2 cellular contexts compared by ENCODE assay signal in the genomic region with DNA sequence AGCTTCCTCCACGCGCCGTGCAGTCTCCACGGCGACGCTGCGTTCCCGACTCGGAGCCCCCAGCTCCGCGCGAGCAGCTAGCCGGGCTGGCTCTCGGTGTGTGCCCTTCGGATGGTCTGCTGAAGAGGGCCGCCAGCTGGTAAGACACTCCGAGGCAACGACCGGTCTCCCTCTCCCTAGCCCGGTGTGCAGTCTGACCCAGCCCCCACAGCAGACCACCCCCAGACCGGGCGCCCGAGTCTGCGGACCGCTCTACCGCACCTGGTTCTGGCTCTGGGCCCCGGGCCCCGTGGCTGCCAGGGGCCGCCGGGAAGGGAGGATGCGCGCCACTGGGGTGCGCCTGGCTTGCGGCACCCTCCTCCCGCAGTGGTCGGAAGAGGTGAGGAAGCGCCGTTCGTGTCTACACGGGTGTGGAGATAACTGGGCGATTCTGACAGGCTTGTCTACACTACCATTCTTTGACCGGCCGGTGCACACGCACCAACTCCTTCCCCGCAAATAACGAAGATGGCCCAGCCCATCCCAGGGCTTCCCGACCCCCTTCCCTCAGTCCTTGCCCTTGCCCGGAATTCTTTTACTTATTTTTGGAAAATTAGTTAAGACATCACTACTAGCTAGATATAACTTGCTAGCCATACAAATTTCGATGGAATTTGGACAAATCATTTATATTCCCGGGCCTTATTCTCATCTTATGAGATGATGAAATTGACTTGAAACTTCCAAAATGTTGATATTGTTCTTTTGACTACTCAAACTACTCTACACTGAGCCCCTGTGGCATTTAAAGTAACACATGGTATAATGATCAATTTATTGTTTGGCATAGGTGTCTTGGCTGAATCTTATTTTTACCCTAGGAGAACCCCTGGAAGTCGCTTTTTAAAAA.
TF ChIP-seq lines count a peak whose summit lies in the region.

No MANE protein-coding gene starts in this region.

TF ChIP-seq in A549, 52 proteins besides CTCF, POLR2A, EP300 and RAD21:
- TF ChIP-seq, protein P1, sequence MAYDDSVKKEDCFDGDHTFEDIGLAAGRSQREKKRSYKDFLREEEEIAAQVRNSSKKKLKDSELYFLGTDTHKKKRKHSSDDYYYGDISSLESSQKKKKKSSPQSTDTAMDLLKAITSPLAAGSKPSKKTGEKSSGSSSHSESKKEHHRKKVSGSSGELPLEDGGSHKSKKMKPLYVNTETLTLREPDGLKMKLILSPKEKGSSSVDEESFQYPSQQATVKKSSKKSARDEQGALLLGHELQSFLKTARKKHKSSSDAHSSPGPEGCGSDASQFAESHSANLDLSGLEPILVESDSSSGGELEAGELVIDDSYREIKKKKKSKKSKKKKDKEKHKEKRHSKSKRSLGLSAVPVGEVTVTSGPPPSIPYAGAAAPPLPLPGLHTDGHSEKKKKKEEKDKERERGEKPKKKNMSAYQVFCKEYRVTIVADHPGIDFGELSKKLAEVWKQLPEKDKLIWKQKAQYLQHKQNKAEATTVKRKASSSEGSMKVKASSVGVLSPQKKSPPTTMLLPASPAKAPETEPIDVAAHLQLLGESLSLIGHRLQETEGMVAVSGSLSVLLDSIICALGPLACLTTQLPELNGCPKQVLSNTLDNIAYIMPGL (CRISPR knock-in tag; IDR thresholded peaks at IDR 0.05; ENCODE audit: borderline replicate concordance) = no peak
- peak; percentile 83; the same call in 1 of the 2 replicates for TF ChIP-seq RNF2 (IDR thresholded peaks at IDR 0.05; ENCODE audit: borderline replicate concordance, low read depth)
- TF ChIP-seq, protein P2, sequence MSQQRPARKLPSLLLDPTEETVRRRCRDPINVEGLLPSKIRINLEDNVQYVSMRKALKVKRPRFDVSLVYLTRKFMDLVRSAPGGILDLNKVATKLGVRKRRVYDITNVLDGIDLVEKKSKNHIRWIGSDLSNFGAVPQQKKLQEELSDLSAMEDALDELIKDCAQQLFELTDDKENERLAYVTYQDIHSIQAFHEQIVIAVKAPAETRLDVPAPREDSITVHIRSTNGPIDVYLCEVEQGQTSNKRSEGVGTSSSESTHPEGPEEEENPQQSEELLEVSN (IDR thresholded peaks at IDR 0.05; ENCODE audit: borderline replicate concordance, low read depth) = 0 out of 2 replicates have a peak, but pooled peaks have one; percentile 31

TF ChIP-seq in K562, 482 proteins besides CTCF, POLR2A, EP300 and RAD21 (continues in another document):
- no peak for TF ChIP-seq ZNF184 (CRISPR knock-in tag; IDR thresholded peaks at IDR 0.05)
- no peak for TF ChIP-seq MIER1 (IDR thresholded peaks at IDR 0.05; ENCODE audit: low read depth)
- TF ChIP-seq ZNF444 (CRISPR knock-in tag; IDR thresholded peaks at IDR 0.05) = no peak
- no peak for TF ChIP-seq ZNF695 (CRISPR knock-in tag; IDR thresholded peaks at IDR 0.05)
- TF ChIP-seq, protein P3, sequence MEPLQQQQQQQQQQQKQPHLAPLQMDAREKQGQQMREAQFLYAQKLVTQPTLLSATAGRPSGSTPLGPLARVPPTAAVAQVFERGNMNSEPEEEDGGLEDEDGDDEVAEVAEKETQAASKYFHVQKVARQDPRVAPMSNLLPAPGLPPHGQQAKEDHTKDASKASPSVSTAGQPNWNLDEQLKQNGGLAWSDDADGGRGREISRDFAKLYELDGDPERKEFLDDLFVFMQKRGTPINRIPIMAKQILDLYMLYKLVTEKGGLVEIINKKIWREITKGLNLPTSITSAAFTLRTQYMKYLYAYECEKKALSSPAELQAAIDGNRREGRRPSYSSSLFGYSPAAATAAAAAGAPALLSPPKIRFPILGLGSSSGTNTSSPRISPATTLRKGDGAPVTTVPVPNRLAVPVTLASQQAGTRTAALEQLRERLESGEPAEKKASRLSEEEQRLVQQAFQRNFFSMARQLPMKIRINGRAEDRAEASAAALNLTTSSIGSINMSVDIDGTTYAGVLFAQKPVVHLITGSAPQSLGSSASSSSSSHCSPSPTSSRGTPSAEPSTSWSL (CRISPR knock-in tag; IDR thresholded peaks at IDR 0.05; ENCODE audit: borderline replicate concordance) = no peak
- TF ChIP-seq, protein P4, sequence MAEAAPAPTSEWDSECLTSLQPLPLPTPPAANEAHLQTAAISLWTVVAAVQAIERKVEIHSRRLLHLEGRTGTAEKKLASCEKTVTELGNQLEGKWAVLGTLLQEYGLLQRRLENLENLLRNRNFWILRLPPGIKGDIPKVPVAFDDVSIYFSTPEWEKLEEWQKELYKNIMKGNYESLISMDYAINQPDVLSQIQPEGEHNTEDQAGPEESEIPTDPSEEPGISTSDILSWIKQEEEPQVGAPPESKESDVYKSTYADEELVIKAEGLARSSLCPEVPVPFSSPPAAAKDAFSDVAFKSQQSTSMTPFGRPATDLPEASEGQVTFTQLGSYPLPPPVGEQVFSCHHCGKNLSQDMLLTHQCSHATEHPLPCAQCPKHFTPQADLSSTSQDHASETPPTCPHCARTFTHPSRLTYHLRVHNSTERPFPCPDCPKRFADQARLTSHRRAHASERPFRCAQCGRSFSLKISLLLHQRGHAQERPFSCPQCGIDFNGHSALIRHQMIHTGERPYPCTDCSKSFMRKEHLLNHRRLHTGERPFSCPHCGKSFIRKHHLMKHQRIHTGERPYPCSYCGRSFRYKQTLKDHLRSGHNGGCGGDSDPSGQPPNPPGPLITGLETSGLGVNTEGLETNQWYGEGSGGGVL (CRISPR knock-in tag; IDR thresholded peaks at IDR 0.05) = no peak
- peak; percentile 16; the same call in 1 of the 2 replicates for TF ChIP-seq FOXP1 (CRISPR knock-in tag; IDR thresholded peaks at IDR 0.05)
- TF ChIP-seq, protein P5, sequence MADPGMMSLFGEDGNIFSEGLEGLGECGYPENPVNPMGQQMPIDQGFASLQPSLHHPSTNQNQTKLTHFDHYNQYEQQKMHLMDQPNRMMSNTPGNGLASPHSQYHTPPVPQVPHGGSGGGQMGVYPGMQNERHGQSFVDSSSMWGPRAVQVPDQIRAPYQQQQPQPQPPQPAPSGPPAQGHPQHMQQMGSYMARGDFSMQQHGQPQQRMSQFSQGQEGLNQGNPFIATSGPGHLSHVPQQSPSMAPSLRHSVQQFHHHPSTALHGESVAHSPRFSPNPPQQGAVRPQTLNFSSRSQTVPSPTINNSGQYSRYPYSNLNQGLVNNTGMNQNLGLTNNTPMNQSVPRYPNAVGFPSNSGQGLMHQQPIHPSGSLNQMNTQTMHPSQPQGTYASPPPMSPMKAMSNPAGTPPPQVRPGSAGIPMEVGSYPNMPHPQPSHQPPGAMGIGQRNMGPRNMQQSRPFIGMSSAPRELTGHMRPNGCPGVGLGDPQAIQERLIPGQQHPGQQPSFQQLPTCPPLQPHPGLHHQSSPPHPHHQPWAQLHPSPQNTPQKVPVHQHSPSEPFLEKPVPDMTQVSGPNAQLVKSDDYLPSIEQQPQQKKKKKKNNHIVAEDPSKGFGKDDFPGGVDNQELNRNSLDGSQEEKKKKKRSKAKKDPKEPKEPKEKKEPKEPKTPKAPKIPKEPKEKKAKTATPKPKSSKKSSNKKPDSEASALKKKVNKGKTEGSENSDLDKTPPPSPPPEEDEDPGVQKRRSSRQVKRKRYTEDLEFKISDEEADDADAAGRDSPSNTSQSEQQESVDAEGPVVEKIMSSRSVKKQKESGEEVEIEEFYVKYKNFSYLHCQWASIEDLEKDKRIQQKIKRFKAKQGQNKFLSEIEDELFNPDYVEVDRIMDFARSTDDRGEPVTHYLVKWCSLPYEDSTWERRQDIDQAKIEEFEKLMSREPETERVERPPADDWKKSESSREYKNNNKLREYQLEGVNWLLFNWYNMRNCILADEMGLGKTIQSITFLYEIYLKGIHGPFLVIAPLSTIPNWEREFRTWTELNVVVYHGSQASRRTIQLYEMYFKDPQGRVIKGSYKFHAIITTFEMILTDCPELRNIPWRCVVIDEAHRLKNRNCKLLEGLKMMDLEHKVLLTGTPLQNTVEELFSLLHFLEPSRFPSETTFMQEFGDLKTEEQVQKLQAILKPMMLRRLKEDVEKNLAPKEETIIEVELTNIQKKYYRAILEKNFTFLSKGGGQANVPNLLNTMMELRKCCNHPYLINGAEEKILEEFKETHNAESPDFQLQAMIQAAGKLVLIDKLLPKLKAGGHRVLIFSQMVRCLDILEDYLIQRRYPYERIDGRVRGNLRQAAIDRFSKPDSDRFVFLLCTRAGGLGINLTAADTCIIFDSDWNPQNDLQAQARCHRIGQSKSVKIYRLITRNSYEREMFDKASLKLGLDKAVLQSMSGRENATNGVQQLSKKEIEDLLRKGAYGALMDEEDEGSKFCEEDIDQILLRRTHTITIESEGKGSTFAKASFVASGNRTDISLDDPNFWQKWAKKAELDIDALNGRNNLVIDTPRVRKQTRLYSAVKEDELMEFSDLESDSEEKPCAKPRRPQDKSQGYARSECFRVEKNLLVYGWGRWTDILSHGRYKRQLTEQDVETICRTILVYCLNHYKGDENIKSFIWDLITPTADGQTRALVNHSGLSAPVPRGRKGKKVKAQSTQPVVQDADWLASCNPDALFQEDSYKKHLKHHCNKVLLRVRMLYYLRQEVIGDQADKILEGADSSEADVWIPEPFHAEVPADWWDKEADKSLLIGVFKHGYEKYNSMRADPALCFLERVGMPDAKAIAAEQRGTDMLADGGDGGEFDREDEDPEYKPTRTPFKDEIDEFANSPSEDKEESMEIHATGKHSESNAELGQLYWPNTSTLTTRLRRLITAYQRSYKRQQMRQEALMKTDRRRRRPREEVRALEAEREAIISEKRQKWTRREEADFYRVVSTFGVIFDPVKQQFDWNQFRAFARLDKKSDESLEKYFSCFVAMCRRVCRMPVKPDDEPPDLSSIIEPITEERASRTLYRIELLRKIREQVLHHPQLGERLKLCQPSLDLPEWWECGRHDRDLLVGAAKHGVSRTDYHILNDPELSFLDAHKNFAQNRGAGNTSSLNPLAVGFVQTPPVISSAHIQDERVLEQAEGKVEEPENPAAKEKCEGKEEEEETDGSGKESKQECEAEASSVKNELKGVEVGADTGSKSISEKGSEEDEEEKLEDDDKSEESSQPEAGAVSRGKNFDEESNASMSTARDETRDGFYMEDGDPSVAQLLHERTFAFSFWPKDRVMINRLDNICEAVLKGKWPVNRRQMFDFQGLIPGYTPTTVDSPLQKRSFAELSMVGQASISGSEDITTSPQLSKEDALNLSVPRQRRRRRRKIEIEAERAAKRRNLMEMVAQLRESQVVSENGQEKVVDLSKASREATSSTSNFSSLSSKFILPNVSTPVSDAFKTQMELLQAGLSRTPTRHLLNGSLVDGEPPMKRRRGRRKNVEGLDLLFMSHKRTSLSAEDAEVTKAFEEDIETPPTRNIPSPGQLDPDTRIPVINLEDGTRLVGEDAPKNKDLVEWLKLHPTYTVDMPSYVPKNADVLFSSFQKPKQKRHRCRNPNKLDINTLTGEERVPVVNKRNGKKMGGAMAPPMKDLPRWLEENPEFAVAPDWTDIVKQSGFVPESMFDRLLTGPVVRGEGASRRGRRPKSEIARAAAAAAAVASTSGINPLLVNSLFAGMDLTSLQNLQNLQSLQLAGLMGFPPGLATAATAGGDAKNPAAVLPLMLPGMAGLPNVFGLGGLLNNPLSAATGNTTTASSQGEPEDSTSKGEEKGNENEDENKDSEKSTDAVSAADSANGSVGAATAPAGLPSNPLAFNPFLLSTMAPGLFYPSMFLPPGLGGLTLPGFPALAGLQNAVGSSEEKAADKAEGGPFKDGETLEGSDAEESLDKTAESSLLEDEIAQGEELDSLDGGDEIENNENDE (IDR thresholded peaks at IDR 0.05; ENCODE audit: low read depth, low read length) = peak; percentile 34
- no peak for TF ChIP-seq ZBTB8A (IDR thresholded peaks at IDR 0.05; ENCODE audit: partially characterized antibody)
- no peak for TF ChIP-seq XRCC4 (IDR thresholded peaks at IDR 0.05; ENCODE audit: extremely low read depth, insufficient read depth, insufficient read length)
- peak; percentile 51 for TF ChIP-seq NBN (IDR thresholded peaks at IDR 0.05; ENCODE audit: low read depth)
- TF ChIP-seq ADNP (tag; IDR thresholded peaks at IDR 0.05) = no peak
- no peak for TF ChIP-seq ZNF197 (CRISPR knock-in tag; IDR thresholded peaks at IDR 0.05; ENCODE audit: low read depth)
- peak; percentile 30 for TF ChIP-seq HMGN3 (IDR thresholded peaks at IDR 0.05; ENCODE audit: borderline replicate concordance, extremely low read depth, insufficient read length, low read depth, low read length)
- no peak for TF ChIP-seq PHF20 (IDR thresholded peaks at IDR 0.05; ENCODE audit: partially characterized antibody)
- TF ChIP-seq, protein P6, sequence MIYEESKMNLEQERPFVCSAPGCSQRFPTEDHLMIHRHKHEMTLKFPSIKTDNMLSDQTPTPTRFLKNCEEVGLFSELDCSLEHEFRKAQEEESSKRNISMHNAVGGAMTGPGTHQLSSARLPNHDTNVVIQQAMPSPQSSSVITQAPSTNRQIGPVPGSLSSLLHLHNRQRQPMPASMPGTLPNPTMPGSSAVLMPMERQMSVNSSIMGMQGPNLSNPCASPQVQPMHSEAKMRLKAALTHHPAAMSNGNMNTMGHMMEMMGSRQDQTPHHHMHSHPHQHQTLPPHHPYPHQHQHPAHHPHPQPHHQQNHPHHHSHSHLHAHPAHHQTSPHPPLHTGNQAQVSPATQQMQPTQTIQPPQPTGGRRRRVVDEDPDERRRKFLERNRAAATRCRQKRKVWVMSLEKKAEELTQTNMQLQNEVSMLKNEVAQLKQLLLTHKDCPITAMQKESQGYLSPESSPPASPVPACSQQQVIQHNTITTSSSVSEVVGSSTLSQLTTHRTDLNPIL (CRISPR knock-in tag; IDR thresholded peaks at IDR 0.05) = no peak
- TF ChIP-seq HSF4 (CRISPR knock-in tag; IDR thresholded peaks at IDR 0.05; ENCODE audit: borderline replicate concordance) = no peak
- 0 out of 2 replicates have a peak, but pooled peaks have one; percentile 68 for TF ChIP-seq NFRKB (IDR thresholded peaks at IDR 0.05; ENCODE audit: low read depth)
- TF ChIP-seq NR2C2 (CRISPR knock-in tag; IDR thresholded peaks at IDR 0.05) = peak; percentile 59; the same call in 1 of the 2 replicates
- TF ChIP-seq NR2C2 (tag; IDR thresholded peaks at IDR 0.05) = no peak; the same call in 1 of the 2 replicates
- TF ChIP-seq, protein P7, sequence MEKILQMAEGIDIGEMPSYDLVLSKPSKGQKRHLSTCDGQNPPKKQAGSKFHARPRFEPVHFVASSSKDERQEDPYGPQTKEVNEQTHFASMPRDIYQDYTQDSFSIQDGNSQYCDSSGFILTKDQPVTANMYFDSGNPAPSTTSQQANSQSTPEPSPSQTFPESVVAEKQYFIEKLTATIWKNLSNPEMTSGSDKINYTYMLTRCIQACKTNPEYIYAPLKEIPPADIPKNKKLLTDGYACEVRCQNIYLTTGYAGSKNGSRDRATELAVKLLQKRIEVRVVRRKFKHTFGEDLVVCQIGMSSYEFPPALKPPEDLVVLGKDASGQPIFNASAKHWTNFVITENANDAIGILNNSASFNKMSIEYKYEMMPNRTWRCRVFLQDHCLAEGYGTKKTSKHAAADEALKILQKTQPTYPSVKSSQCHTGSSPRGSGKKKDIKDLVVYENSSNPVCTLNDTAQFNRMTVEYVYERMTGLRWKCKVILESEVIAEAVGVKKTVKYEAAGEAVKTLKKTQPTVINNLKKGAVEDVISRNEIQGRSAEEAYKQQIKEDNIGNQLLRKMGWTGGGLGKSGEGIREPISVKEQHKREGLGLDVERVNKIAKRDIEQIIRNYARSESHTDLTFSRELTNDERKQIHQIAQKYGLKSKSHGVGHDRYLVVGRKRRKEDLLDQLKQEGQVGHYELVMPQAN (IDR thresholded peaks at IDR 0.05; ENCODE audit: borderline replicate concordance) = peak; percentile 75
- no peak for TF ChIP-seq BRCA1 (IDR thresholded peaks at IDR 0.05)
- TF ChIP-seq BRCA1 (CRISPR knock-in tag; IDR thresholded peaks at IDR 0.05) = no peak
- no peak for TF ChIP-seq CBX5 (IDR thresholded peaks at IDR 0.05; ENCODE audit: borderline replicate concordance, low read depth)
- TF ChIP-seq PURB (CRISPR knock-in tag; IDR thresholded peaks at IDR 0.05; ENCODE audit: low read depth) = no peak
- no peak for TF ChIP-seq ZNF232 (CRISPR knock-in tag; IDR thresholded peaks at IDR 0.05)
